1 cellular context compared by ENCODE assay signal in the genomic region with DNA sequence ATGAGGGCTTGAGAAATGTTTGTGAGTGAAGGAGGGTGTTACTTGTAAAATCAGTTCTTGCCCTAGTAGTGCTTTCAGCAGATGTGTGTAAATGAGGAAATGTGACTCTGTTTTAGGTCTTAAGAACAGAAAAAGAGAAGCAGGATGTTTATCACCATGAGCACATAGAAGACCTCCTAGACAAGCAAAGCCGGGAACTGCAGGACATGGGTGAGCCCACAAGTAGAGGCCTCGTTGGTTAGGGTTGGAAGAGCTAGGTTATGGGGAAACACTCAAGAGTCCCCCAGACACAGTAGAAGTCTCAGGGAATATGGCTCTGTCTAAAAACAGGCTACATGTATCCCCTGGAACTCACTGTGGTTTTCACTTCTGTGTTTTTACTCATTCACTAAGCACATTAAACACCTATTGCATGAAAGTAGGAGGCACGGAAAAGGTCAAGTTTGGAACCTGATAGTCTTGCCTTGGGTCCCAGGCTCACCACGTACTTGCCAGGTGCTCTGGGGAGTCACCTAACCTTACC.
TF ChIP-seq lines count a peak whose summit lies in the region.

No MANE protein-coding gene starts in this region.

TF ChIP-seq in GM12878, 131 proteins besides CTCF, POLR2A, EP300 and RAD21 (continued from another document):
- TF ChIP-seq HDAC6 (IDR thresholded peaks at IDR 0.05; ENCODE audit: unreplicated experiment) (no peak), GATAD2B (conservative IDR thresholded peaks at IDR 0.05; ENCODE audit: low read depth) (no peak), SMAD1 (IDR thresholded peaks at IDR 0.05; ENCODE audit: low read depth, partially characterized antibody) (no peak), JUND (IDR thresholded peaks at IDR 0.05; ENCODE audit: low read depth, low read length) (no peak), NR2C2 (IDR thresholded peaks at IDR 0.05; ENCODE audit: borderline replicate concordance, control insufficient read depth, insufficient read length, low read depth) (no peak), POU2F2 (IDR thresholded peaks at IDR 0.05; ENCODE audit: borderline replicate concordance, low read depth, low read length) (0 out of 3 replicates have a peak, but pooled peaks have one; percentile 17), EGR1 (IDR thresholded peaks at IDR 0.05; ENCODE audit: borderline replicate concordance in 1 of 2, low read depth in 2 of 2, low read length in 2 of 2) (no peak), BACH1 (IDR thresholded peaks at IDR 0.05; ENCODE audit: borderline replicate concordance) (no peak), EZH2 (IDR thresholded peaks at IDR 0.05; ENCODE audit: borderline replicate concordance, control insufficient read depth, low read depth, low read length) (no peak), SPI1 (IDR thresholded peaks at IDR 0.05; ENCODE audit: borderline replicate concordance, insufficient read depth, low read depth, low read length) (peak; percentile 87), NR2C1 (IDR thresholded peaks at IDR 0.05) (no peak), NBN (IDR thresholded peaks at IDR 0.05) (peak; percentile 78), HCFC1 (IDR thresholded peaks at IDR 0.05; ENCODE audit: low read length) (no peak), POLR2AphosphoS5 (IDR thresholded peaks at IDR 0.05; ENCODE audit: low read length) (no peak), SIN3A (IDR thresholded peaks at IDR 0.05; ENCODE audit: low read depth, low read length) (no peak), CHD2 (IDR thresholded peaks at IDR 0.05; ENCODE audit: borderline replicate concordance, low read depth, low read length) (no peak), DPF2 (IDR thresholded peaks at IDR 0.05) (peak; percentile 63; the same call in 1 of the 2 replicates), RFX5 (IDR thresholded peaks at IDR 0.05; ENCODE audit: low read depth, low read length) (no peak)
- TF ChIP-seq, protein P1, sequence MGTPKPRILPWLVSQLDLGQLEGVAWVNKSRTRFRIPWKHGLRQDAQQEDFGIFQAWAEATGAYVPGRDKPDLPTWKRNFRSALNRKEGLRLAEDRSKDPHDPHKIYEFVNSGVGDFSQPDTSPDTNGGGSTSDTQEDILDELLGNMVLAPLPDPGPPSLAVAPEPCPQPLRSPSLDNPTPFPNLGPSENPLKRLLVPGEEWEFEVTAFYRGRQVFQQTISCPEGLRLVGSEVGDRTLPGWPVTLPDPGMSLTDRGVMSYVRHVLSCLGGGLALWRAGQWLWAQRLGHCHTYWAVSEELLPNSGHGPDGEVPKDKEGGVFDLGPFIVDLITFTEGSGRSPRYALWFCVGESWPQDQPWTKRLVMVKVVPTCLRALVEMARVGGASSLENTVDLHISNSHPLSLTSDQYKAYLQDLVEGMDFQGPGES (IDR thresholded peaks at IDR 0.05) = no peak
- TF ChIP-seq, protein P2, sequence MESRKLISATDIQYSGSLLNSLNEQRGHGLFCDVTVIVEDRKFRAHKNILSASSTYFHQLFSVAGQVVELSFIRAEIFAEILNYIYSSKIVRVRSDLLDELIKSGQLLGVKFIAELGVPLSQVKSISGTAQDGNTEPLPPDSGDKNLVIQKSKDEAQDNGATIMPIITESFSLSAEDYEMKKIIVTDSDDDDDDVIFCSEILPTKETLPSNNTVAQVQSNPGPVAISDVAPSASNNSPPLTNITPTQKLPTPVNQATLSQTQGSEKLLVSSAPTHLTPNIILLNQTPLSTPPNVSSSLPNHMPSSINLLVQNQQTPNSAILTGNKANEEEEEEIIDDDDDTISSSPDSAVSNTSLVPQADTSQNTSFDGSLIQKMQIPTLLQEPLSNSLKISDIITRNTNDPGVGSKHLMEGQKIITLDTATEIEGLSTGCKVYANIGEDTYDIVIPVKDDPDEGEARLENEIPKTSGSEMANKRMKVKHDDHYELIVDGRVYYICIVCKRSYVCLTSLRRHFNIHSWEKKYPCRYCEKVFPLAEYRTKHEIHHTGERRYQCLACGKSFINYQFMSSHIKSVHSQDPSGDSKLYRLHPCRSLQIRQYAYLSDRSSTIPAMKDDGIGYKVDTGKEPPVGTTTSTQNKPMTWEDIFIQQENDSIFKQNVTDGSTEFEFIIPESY (IDR thresholded peaks at IDR 0.05) = no peak
- TF ChIP-seq, protein P3, sequence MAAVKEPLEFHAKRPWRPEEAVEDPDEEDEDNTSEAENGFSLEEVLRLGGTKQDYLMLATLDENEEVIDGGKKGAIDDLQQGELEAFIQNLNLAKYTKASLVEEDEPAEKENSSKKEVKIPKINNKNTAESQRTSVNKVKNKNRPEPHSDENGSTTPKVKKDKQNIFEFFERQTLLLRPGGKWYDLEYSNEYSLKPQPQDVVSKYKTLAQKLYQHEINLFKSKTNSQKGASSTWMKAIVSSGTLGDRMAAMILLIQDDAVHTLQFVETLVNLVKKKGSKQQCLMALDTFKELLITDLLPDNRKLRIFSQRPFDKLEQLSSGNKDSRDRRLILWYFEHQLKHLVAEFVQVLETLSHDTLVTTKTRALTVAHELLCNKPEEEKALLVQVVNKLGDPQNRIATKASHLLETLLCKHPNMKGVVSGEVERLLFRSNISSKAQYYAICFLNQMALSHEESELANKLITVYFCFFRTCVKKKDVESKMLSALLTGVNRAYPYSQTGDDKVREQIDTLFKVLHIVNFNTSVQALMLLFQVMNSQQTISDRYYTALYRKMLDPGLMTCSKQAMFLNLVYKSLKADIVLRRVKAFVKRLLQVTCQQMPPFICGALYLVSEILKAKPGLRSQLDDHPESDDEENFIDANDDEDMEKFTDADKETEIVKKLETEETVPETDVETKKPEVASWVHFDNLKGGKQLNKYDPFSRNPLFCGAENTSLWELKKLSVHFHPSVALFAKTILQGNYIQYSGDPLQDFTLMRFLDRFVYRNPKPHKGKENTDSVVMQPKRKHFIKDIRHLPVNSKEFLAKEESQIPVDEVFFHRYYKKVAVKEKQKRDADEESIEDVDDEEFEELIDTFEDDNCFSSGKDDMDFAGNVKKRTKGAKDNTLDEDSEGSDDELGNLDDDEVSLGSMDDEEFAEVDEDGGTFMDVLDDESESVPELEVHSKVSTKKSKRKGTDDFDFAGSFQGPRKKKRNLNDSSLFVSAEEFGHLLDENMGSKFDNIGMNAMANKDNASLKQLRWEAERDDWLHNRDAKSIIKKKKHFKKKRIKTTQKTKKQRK (IDR thresholded peaks at IDR 0.05; ENCODE audit: low read depth, low read length) = no peak
- TF ChIP-seq, protein P4, sequence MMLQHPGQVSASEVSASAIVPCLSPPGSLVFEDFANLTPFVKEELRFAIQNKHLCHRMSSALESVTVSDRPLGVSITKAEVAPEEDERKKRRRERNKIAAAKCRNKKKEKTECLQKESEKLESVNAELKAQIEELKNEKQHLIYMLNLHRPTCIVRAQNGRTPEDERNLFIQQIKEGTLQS (IDR thresholded peaks at IDR 0.05; ENCODE audit: borderline replicate concordance, extremely low read depth, low read depth, low read length) = no peak
